Comparison of ENCODE assay signal across 10 cellular contexts in the genomic region with DNA sequence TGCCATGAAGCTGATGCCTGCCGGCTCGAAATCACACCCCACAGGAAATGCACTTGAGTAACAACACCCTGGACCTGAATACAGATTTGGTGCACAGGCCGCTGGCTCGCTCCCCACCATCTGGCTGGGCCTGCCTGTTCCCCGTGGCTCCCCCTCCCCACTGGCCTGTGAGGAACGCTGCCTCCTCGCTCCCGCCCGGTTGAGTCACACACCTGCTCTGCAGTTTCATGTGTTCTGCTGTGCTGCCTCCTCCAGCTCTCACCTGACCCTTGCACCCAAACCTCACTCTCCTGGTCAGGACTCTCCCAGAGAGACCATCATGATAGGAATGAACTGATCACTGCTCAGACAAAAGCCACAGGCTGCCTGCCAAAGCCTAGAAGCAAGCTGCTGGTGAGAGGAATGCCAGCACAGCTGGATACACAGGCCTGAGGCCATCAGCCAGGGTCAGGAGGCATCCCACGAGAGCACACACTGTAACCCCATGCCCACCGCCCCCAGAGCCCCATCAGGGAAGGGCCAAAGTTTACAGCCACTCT. TPM values are rescaled to one million over a fixed set of nuclear protein-coding genes. Genes with fewer than 3 reads are reported as not detected.
A peak's percentile ranks its signal among the peaks of the same experiment; 100 is the strongest.
DNase-seq lines count a peak whose midpoint lies in the region; ATAC-seq, FAIRE-seq and TF ChIP-seq lines count a peak whose summit lies in the region.
"Had no signal": no experiment of that assay in that cellular context is flagged by ENCODE, and none has a peak within 500 bp of the region (broad histone marks: within the 10 kb centered on the region; RNA-seq: fewer than 3 reads in every experiment).

No MANE protein-coding gene starts in this region.

- BruUV-seq in mammary epithelial cell (replicated peaks; lab: Mats Ljungman, UMichigan) (no TSS peak), HepG2 (replicated peaks; lab: Mats Ljungman, UMichigan) (no TSS peak)

- no peak overlapping the region for H3K4me3 Mint-ChIP-seq in activated T-cell treated with anti-CD3 and anti-CD28 coated beads, Interleukin-2, amount 50 U/mL, for 24 hours

- TF ChIP-seq POLR2A in HepG2 (IDR thresholded peaks at IDR 0.05; ENCODE audit: insufficient read depth in 1 of 2, low read depth in 2 of 2, low read length in 2 of 2): peak; percentile 21 to 65

- intact Hi-C loops in mammary epithelial cell (cut with micrococcal nuclease): loop anchor here (1.0 kb wide), 1 partner anchor 26 kb away; no protein-coding TSS in a partner anchor
- intact Hi-C loops in HepG2 (cut with micrococcal nuclease; ENCODE audit: unreplicated experiment): loop anchor here (1.0 kb wide), 2 partner anchors 18 to 22 kb away; no protein-coding TSS in a partner anchor

- peak; percentile 87 for FAIRE-seq in HepG2 (lab: Jason Lieb, UNC)
- FAIRE-seq: TTC549 had no signal

- TF ChIP-seq EP300 in HepG2 (IDR thresholded peaks at IDR 0.05; ENCODE audit: low read depth in 2 of 2, low read length in 2 of 2) (no peak), HepG2 (CRISPR knock-in tag; IDR thresholded peaks at IDR 0.05; ENCODE audit: borderline replicate concordance) (no peak)

- CTCF ChIA-PET in mammary epithelial cell (lab: Charles Lee; ENCODE audit: low non-redundant PET) (no interaction called here), HepG2 (lab: Yijun Ruan, JAX; ENCODE audit: low intra/inter-chr PET ratio, low total read pairs) (no interaction called here)

- peaks cover 10% of the 10 kb centered on the region for H3K36me3 Mint-ChIP-seq in activated T-cell treated with anti-CD3 and anti-CD28 coated beads, Interleukin-2, amount 50 U/mL, for 24 hours (ENCODE audit: low read depth)

- H3K36me3 ChIP-seq in mammary epithelial cell (ENCODE audit: insufficient read depth, low read length) (no peaks in the 10 kb centered on the region), HepG2 (replicated peaks in 1 of 2; ENCODE audit: control insufficient read depth in 1 of 2, insufficient read depth in 2 of 2, low read length in 2 of 2) (no peaks in the 10 kb centered on the region), thoracic aorta (peaks cover 5% of the 10 kb centered on the region)

- H3K4me2 ChIP-seq in mammary epithelial cell (ENCODE audit: insufficient read depth, low read depth, low read length) (no peak overlapping the region), HepG2 (ENCODE audit: low read depth, low read length) (peak overlapping the region; percentile 56)

- H3K79me2 ChIP-seq in mammary epithelial cell (ENCODE audit: insufficient read depth, low read length) (peaks cover 13% of the 10 kb centered on the region), HepG2 (ENCODE audit: insufficient read depth, low read length) (peaks cover 12% of the 10 kb centered on the region)

- peak; percentile 60 for ATAC-seq in HepG2
- ATAC-seq in thoracic aorta (ENCODE audit: insufficient number of reproducible peaks, low FRiP score, low read depth): no peak

- DNase-seq in NCI-H146 (lab: John Stamatoyannopoulos, UW) (peak; percentile 27), NCI-H146 treated with DMSO at 0.1 percent for 48 hours (lab: John Stamatoyannopoulos, UW; ENCODE audit: unreplicated experiment) (no peak), mammary epithelial cell (peak; percentile 68), HepG2 (ENCODE audit: low spot score) (peak; percentile 88), thoracic aorta (ENCODE audit: low spot score) (no peak), ureter (ENCODE audit: low spot score) (no peak), OCI-M2 (lab: John Stamatoyannopoulos, UW; ENCODE audit: unreplicated experiment) (no peak)
- DNase-seq in activated T-cell treated with anti-CD3 and anti-CD28 coated beads, Interleukin-2, amount 50 U/mL, for 24 hours: no peak

- POLR2A ChIA-PET in HepG2 (lab: Yijun Ruan, JAX): interaction anchor here (1.4 to 4.8 kb wide), 7 partner anchors 15 to 115 kb away, joined by 3 to 68 read pairs (median 6); no protein-coding TSS in a partner anchor

- H3K9ac ChIP-seq in mammary epithelial cell (ENCODE audit: insufficient read depth, low read length) (no peak overlapping the region), HepG2 (ENCODE audit: insufficient read depth, low read depth, low read length) (peak overlapping the region; percentile 7; the same call in 1 of the 2 replicates)

- no peaks in the 10 kb centered on the region for H3K27me3 Mint-ChIP-seq in activated T-cell treated with anti-CD3 and anti-CD28 coated beads, Interleukin-2, amount 50 U/mL, for 24 hours

- H3K4me1 ChIP-seq in mammary epithelial cell (ENCODE audit: insufficient read depth, low read length) (peaks cover 44% of the 10 kb centered on the region), HepG2 (ENCODE audit: insufficient read depth, low read length) (peaks cover 69% of the 10 kb centered on the region), thoracic aorta (ENCODE audit: control insufficient read depth in 1 of 2, low read depth in 2 of 2) (peaks cover 48 to 77% of the 10 kb centered on the region in 2 donors)

- H3K4me1 Mint-ChIP-seq in activated T-cell treated with anti-CD3 and anti-CD28 coated beads, Interleukin-2, amount 50 U/mL, for 24 hours (ENCODE audit: low read depth): peaks cover 24% of the 10 kb centered on the region

- H2AFZ ChIP-seq in mammary epithelial cell (ENCODE audit: low read depth, low read length): peak overlapping the region; percentile 5
- no peak overlapping the region for H2AFZ ChIP-seq in HepG2 (ENCODE audit: low read length)

- no peaks in the 10 kb centered on the region for H3K9me3 Mint-ChIP-seq in activated T-cell treated with anti-CD3 and anti-CD28 coated beads, Interleukin-2, amount 50 U/mL, for 24 hours

- TF ChIP-seq CTCF in mammary epithelial cell (conservative IDR thresholded peaks at IDR 0.05 in 1 of 2, IDR thresholded peaks at IDR 0.05 in 1 of 2; ENCODE audit: extremely low read depth in 1 of 2, insufficient read depth in 1 of 2, low read depth in 1 of 2, low read length in 2 of 2) (peak in 1 of 2 donors; percentile 40), HepG2 (CRISPR knock-in tag; IDR thresholded peaks at IDR 0.05) (peak; percentile 77), thoracic aorta (IDR thresholded peaks at IDR 0.05) (no peak)

- H4K20me1 ChIP-seq in mammary epithelial cell (ENCODE audit: insufficient read depth, low read length) (no peaks in the 10 kb centered on the region), HepG2 (ENCODE audit: insufficient read depth, low read length) (peaks cover 4% of the 10 kb centered on the region; the same call in 1 of the 2 replicates)

- 17% methylated on average over 6 of the region's 11 CpGs for WGBS in mammary epithelial cell (ENCODE audit: low coverage, missing lambda C conversion rate)
- WGBS in HepG2 (ENCODE audit: low lambda C conversion rate): 0% methylated on average over 6 of the region's 11 CpGs

- H3K27ac ChIP-seq in mammary epithelial cell (ENCODE audit: insufficient read depth, low read depth, low read length) (no peak overlapping the region), HepG2 (ENCODE audit: extremely low read length, insufficient read depth, low read length) (peak overlapping the region; percentile 59), thoracic aorta (peak overlapping the region; percentile 93 to 95)

- H3K4me3 ChIP-seq in mammary epithelial cell (replicated peaks in 1 of 3; ENCODE audit: insufficient read depth in 1 of 3, low read depth in 2 of 3, low read length in 3 of 3): no peak overlapping the region
- peak overlapping the region in 2 of 3 experiments; percentile 3 to 30; a peak in 2 of 6 replicates for H3K4me3 ChIP-seq in HepG2 (replicated peaks in 1 of 3; ENCODE audit: insufficient read depth in 1 of 3, low read depth in 2 of 3, low read length in 3 of 3)
- peak overlapping the region; percentile 28 for H3K4me3 ChIP-seq in thoracic aorta
- H3K4me3 ChIP-seq: coronary artery had no signal

- in situ Hi-C loops in mammary epithelial cell (cut with MboI; ENCODE audit: low sequenced_read_pairs in 2 of 2): no loop called here
- in situ Hi-C loops in HepG2 (cut with HindIII; ENCODE audit: extremely low pct_ligation_motif_present, low pct_unique_long_range_greater_than_20kb): no loop called here

- dilution Hi-C loops in mammary epithelial cell (cut with HindIII; ENCODE audit: low sequenced_read_pairs): no loop called here

- H3K9me3 ChIP-seq in mammary epithelial cell (replicated peaks; ENCODE audit: insufficient read depth, low read length) (no peaks in the 10 kb centered on the region), HepG2 (ENCODE audit: low read length) (no peaks in the 10 kb centered on the region), thoracic aorta (no peaks in the 10 kb centered on the region)

- TF ChIP-seq RAD21 in HepG2 (CRISPR knock-in tag; IDR thresholded peaks at IDR 0.05): peak; percentile 30; the same call in 1 of the 2 replicates

- H3K27ac Mint-ChIP-seq in activated T-cell treated with anti-CD3 and anti-CD28 coated beads, Interleukin-2, amount 50 U/mL, for 24 hours: no peak overlapping the region

- no peaks in the 10 kb centered on the region for H3K27me3 ChIP-seq in mammary epithelial cell (ENCODE audit: insufficient read depth, low read length)
- no peaks in the 10 kb centered on the region for H3K27me3 ChIP-seq in HepG2 (ENCODE audit: control insufficient read depth in 1 of 2, insufficient read depth in 2 of 2, low read length in 2 of 2)
- no peaks in the 10 kb centered on the region for H3K27me3 ChIP-seq in thoracic aorta (replicated peaks; ENCODE audit: insufficient read depth)

RNA-seq across cellular contexts. Expression of a gene that starts 3.8 kb away (rescaled TPM):
- 10 to 100 TPM; 43.3 to 56.1 TPM for total RNA-seq in mammary epithelial cell
- polyA plus RNA-seq in mammary epithelial cell: 98.6 TPM
- polyA minus RNA-seq in mammary epithelial cell: 12.2 TPM
- total RNA-seq in HepG2 (2016; rRNA removed; fragmentation: Illumina TruSeq; extraction: Trizol): 153 and 186 TPM in 2 replicates
- total RNA-seq in HepG2 (2016; cell fraction: cytosol; rRNA removed; fragmentation: Illumina TruSeq; extraction: Trizol; ENCODE audit: low read depth): 171 and 229 TPM in 2 replicates
- 166 and 191 TPM in 2 replicates for total RNA-seq in HepG2 (2016; cell fraction: insoluble cytoplasmic fraction; rRNA removed; fragmentation: Illumina TruSeq; extraction: Trizol)
- 186 and 219 TPM in 2 replicates for total RNA-seq in HepG2 (2016; cell fraction: membrane; rRNA removed; fragmentation: Illumina TruSeq; extraction: Trizol)
- 86.2 and 101 TPM in 2 replicates for total RNA-seq in HepG2 (2016; cell fraction: nucleus; rRNA removed; fragmentation: Illumina TruSeq; extraction: Trizol)
- polyA plus RNA-seq in HepG2 (2011; rRNA removed): 123 and 142 TPM in 2 replicates
- polyA plus RNA-seq in HepG2 (2011; cell fraction: cytosol; rRNA removed): 108 and 239 TPM in 2 replicates
- polyA plus RNA-seq in HepG2 (2011; cell fraction: nucleus; rRNA removed): 125 and 162 TPM in 2 replicates
- 61.3 and 68.1 TPM in 2 replicates for polyA plus RNA-seq in HepG2 (2012)
- 162 and 202 TPM in 2 replicates for polyA plus RNA-seq in HepG2 (2016; cell fraction: cytosol; fragmentation: Illumina TruSeq; extraction: Trizol; ENCODE audit: low read depth)
- 128 and 130 TPM in 2 replicates for polyA plus RNA-seq in HepG2 (2016; cell fraction: insoluble cytoplasmic fraction; fragmentation: Illumina TruSeq; extraction: Trizol; ENCODE audit: low read depth)
- 134 and 168 TPM in 2 replicates for polyA plus RNA-seq in HepG2 (2016; cell fraction: membrane; fragmentation: Illumina TruSeq; extraction: Trizol; ENCODE audit: low read depth)
- polyA plus RNA-seq in HepG2 (2016; cell fraction: nucleus; fragmentation: Illumina TruSeq; extraction: Trizol; ENCODE audit: insufficient read depth, low read depth): 129 and 133 TPM in 2 replicates
- polyA minus RNA-seq in HepG2 (2011; rRNA and poly(A)+ RNA removed; ENCODE audit: low replicate concordance): 49.5 and 64.5 TPM in 2 replicates
- 22.7 and 31.5 TPM in 2 replicates for polyA minus RNA-seq in HepG2 (2011; cell fraction: cytosol; rRNA and poly(A)+ RNA removed)
- polyA minus RNA-seq in HepG2 (2011; cell fraction: nucleus; rRNA and poly(A)+ RNA removed): 17.3 and 18.4 TPM in 2 replicates
- 100 to 1,000 TPM; 218 to 320 TPM for total RNA-seq in thoracic aorta
- total RNA-seq in ureter: 56.5 TPM

RNA-seq across cellular contexts. Expression of a gene that starts 25.2 kb away (rescaled TPM):
- total RNA-seq in mammary epithelial cell: 1 to 10 TPM; 1.5 to 3.8 TPM
- 0.56 TPM for polyA plus RNA-seq in mammary epithelial cell
- polyA minus RNA-seq in mammary epithelial cell: not detected
- 0.98 and 1.0 TPM in 2 replicates for total RNA-seq in HepG2 (2016; rRNA removed; fragmentation: Illumina TruSeq; extraction: Trizol)
- total RNA-seq in HepG2 (2016; cell fraction: cytosol; rRNA removed; fragmentation: Illumina TruSeq; extraction: Trizol; ENCODE audit: low read depth): 0.81 and 1.1 TPM in 2 replicates
- total RNA-seq in HepG2 (2016; cell fraction: insoluble cytoplasmic fraction; rRNA removed; fragmentation: Illumina TruSeq; extraction: Trizol): 0.56 and 1.3 TPM in 2 replicates
- 1.6 and 1.9 TPM in 2 replicates for total RNA-seq in HepG2 (2016; cell fraction: membrane; rRNA removed; fragmentation: Illumina TruSeq; extraction: Trizol)
- total RNA-seq in HepG2 (2016; cell fraction: nucleus; rRNA removed; fragmentation: Illumina TruSeq; extraction: Trizol): 1.3 and 1.5 TPM in 2 replicates
- 36.7 and 45.2 TPM in 2 replicates for polyA plus RNA-seq in HepG2 (2011; rRNA removed)
- 20.7 and 22.4 TPM in 2 replicates for polyA plus RNA-seq in HepG2 (2011; cell fraction: cytosol; rRNA removed)
- 219 and 230 TPM in 2 replicates for polyA plus RNA-seq in HepG2 (2011; cell fraction: nucleus; rRNA removed)
- polyA plus RNA-seq in HepG2 (2012): 37.3 and 46.9 TPM in 2 replicates
- 0.70 and 1.5 TPM in 2 replicates for polyA plus RNA-seq in HepG2 (2016; cell fraction: cytosol; fragmentation: Illumina TruSeq; extraction: Trizol; ENCODE audit: low read depth)
- 1.3 and 2.2 TPM in 2 replicates for polyA plus RNA-seq in HepG2 (2016; cell fraction: insoluble cytoplasmic fraction; fragmentation: Illumina TruSeq; extraction: Trizol; ENCODE audit: low read depth)
- 1.5 and 2.0 TPM in 2 replicates for polyA plus RNA-seq in HepG2 (2016; cell fraction: membrane; fragmentation: Illumina TruSeq; extraction: Trizol; ENCODE audit: low read depth)
- 3.7 and 4.4 TPM in 2 replicates for polyA plus RNA-seq in HepG2 (2016; cell fraction: nucleus; fragmentation: Illumina TruSeq; extraction: Trizol; ENCODE audit: insufficient read depth, low read depth)
- polyA minus RNA-seq in HepG2 (2011; rRNA and poly(A)+ RNA removed; ENCODE audit: low replicate concordance): 12.3 and 14.1 TPM in 2 replicates
- polyA minus RNA-seq in HepG2 (2011; cell fraction: cytosol; rRNA and poly(A)+ RNA removed): 6.8 and 7.6 TPM in 2 replicates
- 30.6 and 31.2 TPM in 2 replicates for polyA minus RNA-seq in HepG2 (2011; cell fraction: nucleus; rRNA and poly(A)+ RNA removed)
- total RNA-seq in thoracic aorta: 10 to 100 TPM; 30.8 to 87.3 TPM
- total RNA-seq in ureter: 11.0 TPM

RNA-seq across cellular contexts. Expression of a gene that starts 46.4 kb away (rescaled TPM):
- total RNA-seq in mammary epithelial cell (100 to 1,000 TPM; 116 to 125 TPM), HepG2 (2016; rRNA removed; fragmentation: Illumina TruSeq; extraction: Trizol) (85.7 and 96.2 TPM in 2 replicates), thoracic aorta (100 to 1,000 TPM; 158 to 162 TPM), ureter (116 TPM)
- polyA plus RNA-seq in mammary epithelial cell (124 TPM), HepG2 (2011; rRNA removed) (116 and 135 TPM in 2 replicates)
- polyA minus RNA-seq in mammary epithelial cell: 153 TPM
- 66.8 and 84.2 TPM in 2 replicates for total RNA-seq in HepG2 (2016; cell fraction: cytosol; rRNA removed; fragmentation: Illumina TruSeq; extraction: Trizol; ENCODE audit: low read depth)
- total RNA-seq in HepG2 (2016; cell fraction: insoluble cytoplasmic fraction; rRNA removed; fragmentation: Illumina TruSeq; extraction: Trizol): 76.8 and 97.9 TPM in 2 replicates
- 171 and 190 TPM in 2 replicates for total RNA-seq in HepG2 (2016; cell fraction: membrane; rRNA removed; fragmentation: Illumina TruSeq; extraction: Trizol)
- total RNA-seq in HepG2 (2016; cell fraction: nucleus; rRNA removed; fragmentation: Illumina TruSeq; extraction: Trizol): 48.2 and 57.1 TPM in 2 replicates
- polyA plus RNA-seq in HepG2 (2011; cell fraction: cytosol; rRNA removed): 114 and 136 TPM in 2 replicates
- 362 and 435 TPM in 2 replicates for polyA plus RNA-seq in HepG2 (2011; cell fraction: nucleus; rRNA removed)
- polyA plus RNA-seq in HepG2 (2012): 58.6 and 80.7 TPM in 2 replicates
- polyA plus RNA-seq in HepG2 (2016; cell fraction: cytosol; fragmentation: Illumina TruSeq; extraction: Trizol; ENCODE audit: low read depth): 81.6 and 107 TPM in 2 replicates
- polyA plus RNA-seq in HepG2 (2016; cell fraction: insoluble cytoplasmic fraction; fragmentation: Illumina TruSeq; extraction: Trizol; ENCODE audit: low read depth): 105 and 119 TPM in 2 replicates
- 182 and 194 TPM in 2 replicates for polyA plus RNA-seq in HepG2 (2016; cell fraction: membrane; fragmentation: Illumina TruSeq; extraction: Trizol; ENCODE audit: low read depth)
- 146 and 159 TPM in 2 replicates for polyA plus RNA-seq in HepG2 (2016; cell fraction: nucleus; fragmentation: Illumina TruSeq; extraction: Trizol; ENCODE audit: insufficient read depth, low read depth)
- 159 and 183 TPM in 2 replicates for polyA minus RNA-seq in HepG2 (2011; rRNA and poly(A)+ RNA removed; ENCODE audit: low replicate concordance)
- polyA minus RNA-seq in HepG2 (2011; cell fraction: cytosol; rRNA and poly(A)+ RNA removed): 76.1 and 78.3 TPM in 2 replicates
- polyA minus RNA-seq in HepG2 (2011; cell fraction: nucleus; rRNA and poly(A)+ RNA removed): 46.7 and 48.0 TPM in 2 replicates

RNA-seq across cellular contexts. Expression of a gene that starts 51.7 kb away (rescaled TPM):
- total RNA-seq in mammary epithelial cell: 1 to 10 TPM; 1.9 to 2.2 TPM
- polyA plus RNA-seq in mammary epithelial cell: 1.2 TPM
- 0.41 TPM for polyA minus RNA-seq in mammary epithelial cell
- 3.2 and 4.2 TPM in 2 replicates for total RNA-seq in HepG2 (2016; rRNA removed; fragmentation: Illumina TruSeq; extraction: Trizol)
- 1.2 and 1.6 TPM in 2 replicates for total RNA-seq in HepG2 (2016; cell fraction: cytosol; rRNA removed; fragmentation: Illumina TruSeq; extraction: Trizol; ENCODE audit: low read depth)
- 2.4 and 3.9 TPM in 2 replicates for total RNA-seq in HepG2 (2016; cell fraction: insoluble cytoplasmic fraction; rRNA removed; fragmentation: Illumina TruSeq; extraction: Trizol)
- 4.3 and 4.4 TPM in 2 replicates for total RNA-seq in HepG2 (2016; cell fraction: membrane; rRNA removed; fragmentation: Illumina TruSeq; extraction: Trizol)
- 3.6 and 4.2 TPM in 2 replicates for total RNA-seq in HepG2 (2016; cell fraction: nucleus; rRNA removed; fragmentation: Illumina TruSeq; extraction: Trizol)
- polyA plus RNA-seq in HepG2 (2011; rRNA removed): 2.8 and 4.0 TPM in 2 replicates
- 3.7 and 4.3 TPM in 2 replicates for polyA plus RNA-seq in HepG2 (2011; cell fraction: cytosol; rRNA removed)
- 7.2 and 7.5 TPM in 2 replicates for polyA plus RNA-seq in HepG2 (2011; cell fraction: nucleus; rRNA removed)
- polyA plus RNA-seq in HepG2 (2012): 3.6 and 4.3 TPM in 2 replicates
- polyA plus RNA-seq in HepG2 (2016; cell fraction: cytosol; fragmentation: Illumina TruSeq; extraction: Trizol; ENCODE audit: low read depth): 1.0 and 1.1 TPM in 2 replicates
- 2.3 and 2.7 TPM in 2 replicates for polyA plus RNA-seq in HepG2 (2016; cell fraction: insoluble cytoplasmic fraction; fragmentation: Illumina TruSeq; extraction: Trizol; ENCODE audit: low read depth)
- 3.4 and 3.5 TPM in 2 replicates for polyA plus RNA-seq in HepG2 (2016; cell fraction: membrane; fragmentation: Illumina TruSeq; extraction: Trizol; ENCODE audit: low read depth)
- polyA plus RNA-seq in HepG2 (2016; cell fraction: nucleus; fragmentation: Illumina TruSeq; extraction: Trizol; ENCODE audit: insufficient read depth, low read depth): 2.8 and 3.1 TPM in 2 replicates
- polyA minus RNA-seq in HepG2 (2011; rRNA and poly(A)+ RNA removed; ENCODE audit: low replicate concordance): 6.6 and 17.0 TPM in 2 replicates
- polyA minus RNA-seq in HepG2 (2011; cell fraction: cytosol; rRNA and poly(A)+ RNA removed): 6.2 and 8.1 TPM in 2 replicates
- polyA minus RNA-seq in HepG2 (2011; cell fraction: nucleus; rRNA and poly(A)+ RNA removed): 8.2 TPM in 2 replicates
- 1 to 10 TPM; 3.2 to 4.4 TPM for total RNA-seq in thoracic aorta
- 9.4 TPM for total RNA-seq in ureter

RNA-seq across cellular contexts. Expression of a gene that starts 59.8 kb away (rescaled TPM):
- 100 to 1,000 TPM in 1 of 2 donors, 10 to 100 TPM in 1; 65.7 to 125 TPM for total RNA-seq in mammary epithelial cell
- 64.5 TPM for polyA plus RNA-seq in mammary epithelial cell
- 52.1 TPM for polyA minus RNA-seq in mammary epithelial cell
- 16.4 and 18.1 TPM in 2 replicates for total RNA-seq in HepG2 (2016; rRNA removed; fragmentation: Illumina TruSeq; extraction: Trizol)
- 11.2 and 14.6 TPM in 2 replicates for total RNA-seq in HepG2 (2016; cell fraction: cytosol; rRNA removed; fragmentation: Illumina TruSeq; extraction: Trizol; ENCODE audit: low read depth)
- 17.0 and 18.3 TPM in 2 replicates for total RNA-seq in HepG2 (2016; cell fraction: insoluble cytoplasmic fraction; rRNA removed; fragmentation: Illumina TruSeq; extraction: Trizol)
- total RNA-seq in HepG2 (2016; cell fraction: membrane; rRNA removed; fragmentation: Illumina TruSeq; extraction: Trizol): 23.4 and 24.7 TPM in 2 replicates
- total RNA-seq in HepG2 (2016; cell fraction: nucleus; rRNA removed; fragmentation: Illumina TruSeq; extraction: Trizol): 17.7 and 25.0 TPM in 2 replicates
- polyA plus RNA-seq in HepG2 (2011; rRNA removed): 26.4 and 33.4 TPM in 2 replicates
- 14.8 and 26.4 TPM in 2 replicates for polyA plus RNA-seq in HepG2 (2011; cell fraction: cytosol; rRNA removed)
- 229 and 296 TPM in 2 replicates for polyA plus RNA-seq in HepG2 (2011; cell fraction: nucleus; rRNA removed)
- 28.4 and 33.9 TPM in 2 replicates for polyA plus RNA-seq in HepG2 (2012)
- 13.6 and 14.2 TPM in 2 replicates for polyA plus RNA-seq in HepG2 (2016; cell fraction: cytosol; fragmentation: Illumina TruSeq; extraction: Trizol; ENCODE audit: low read depth)
- polyA plus RNA-seq in HepG2 (2016; cell fraction: insoluble cytoplasmic fraction; fragmentation: Illumina TruSeq; extraction: Trizol; ENCODE audit: low read depth): 20.2 and 25.5 TPM in 2 replicates
- 17.5 and 20.7 TPM in 2 replicates for polyA plus RNA-seq in HepG2 (2016; cell fraction: membrane; fragmentation: Illumina TruSeq; extraction: Trizol; ENCODE audit: low read depth)
- 61.5 and 67.7 TPM in 2 replicates for polyA plus RNA-seq in HepG2 (2016; cell fraction: nucleus; fragmentation: Illumina TruSeq; extraction: Trizol; ENCODE audit: insufficient read depth, low read depth)
- 34.0 and 46.7 TPM in 2 replicates for polyA minus RNA-seq in HepG2 (2011; rRNA and poly(A)+ RNA removed; ENCODE audit: low replicate concordance)
- 23.8 and 25.1 TPM in 2 replicates for polyA minus RNA-seq in HepG2 (2011; cell fraction: cytosol; rRNA and poly(A)+ RNA removed)
- polyA minus RNA-seq in HepG2 (2011; cell fraction: nucleus; rRNA and poly(A)+ RNA removed): 29.2 and 32.3 TPM in 2 replicates
- total RNA-seq in thoracic aorta: 100 to 1,000 TPM; 124 to 162 TPM
- total RNA-seq in ureter: 81.6 TPM

Comparison
In these comparisons a context has a peak if more than half of its experiments do, and no peak if none do; other contexts are left out.
1. DNase-seq: peak in NCI-H146 (single experiment), mammary epithelial cell (single experiment) and HepG2 (single experiment); none in NCI-H146 treated with DMSO at 0.1 percent for 48 hours (single experiment), thoracic aorta (single experiment), ureter (single experiment), activated T-cell treated with anti-CD3 and anti-CD28 coated beads, Interleukin-2, amount 50 U/mL, for 24 hours (single experiment) and OCI-M2 (single experiment).
2. H3K4me3 ChIP-seq: peak in HepG2 (2 of 3) and thoracic aorta (single experiment); none in mammary epithelial cell (0 of 3).